Comparison of ENCODE assay signal across 22 cellular contexts in the genomic region with DNA sequence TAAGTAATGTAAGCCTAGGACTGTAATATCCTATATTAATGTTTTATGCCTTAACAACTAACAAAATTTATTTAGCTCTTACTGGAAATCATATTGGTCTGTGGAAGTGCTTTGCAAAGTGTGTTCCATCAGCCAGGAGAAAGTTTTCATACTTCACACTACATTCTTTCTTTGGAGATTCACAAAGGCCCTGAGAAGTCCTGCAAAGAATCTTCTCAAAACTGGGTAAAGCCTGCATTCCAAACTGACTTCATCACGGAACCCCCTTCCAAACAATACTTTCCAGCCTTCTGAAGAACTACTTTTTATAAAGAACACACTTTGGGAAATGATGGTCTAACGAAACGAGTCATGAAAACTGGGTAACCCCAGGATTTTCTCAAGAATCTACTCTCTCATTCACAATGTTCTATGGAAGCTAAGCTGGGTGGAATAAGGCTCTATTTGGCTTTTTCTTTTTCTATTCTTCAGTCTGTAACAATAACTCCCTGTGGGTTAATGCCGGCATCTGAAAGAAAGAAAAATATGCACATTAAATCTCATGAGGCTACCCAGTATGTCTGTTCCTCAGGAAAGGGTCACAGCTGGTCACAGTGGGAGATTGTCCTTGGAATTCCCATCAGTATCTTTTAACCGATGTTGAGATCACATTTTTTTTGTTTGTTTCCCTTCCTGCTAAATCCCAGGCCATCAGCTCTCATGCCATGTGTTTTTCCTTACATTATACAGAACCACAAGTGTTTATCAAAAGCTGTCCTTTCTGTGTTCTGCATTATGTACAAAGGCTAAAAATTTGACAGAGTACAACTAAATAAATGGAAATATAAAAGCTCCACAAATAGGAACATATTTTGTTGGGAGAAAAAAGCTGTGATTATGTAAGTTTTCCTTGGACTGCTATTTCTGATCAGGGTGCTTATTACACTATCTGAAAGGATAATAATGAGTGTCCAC. TPM values are rescaled to one million over a fixed set of nuclear protein-coding genes. Genes with fewer than 3 reads are reported as not detected.
DNase-seq lines count a peak whose midpoint lies in the region; ATAC-seq, FAIRE-seq and TF ChIP-seq lines count a peak whose summit lies in the region.
"Had no signal": no experiment of that assay in that cellular context is flagged by ENCODE, and none has a peak within 500 bp of the region (broad histone marks: within the 10 kb centered on the region; RNA-seq: fewer than 3 reads in every experiment).

No MANE protein-coding gene starts in this region.

- H2AFZ ChIP-seq in K562 (ENCODE audit: low read depth, low read length): 0 out of 2 replicates have a peak overlapping the region, but pooled peaks have one; percentile 3

- no peak overlapping the region for H3K27ac ChIP-seq in HEK293 (ENCODE audit: extremely low read depth, low read depth, low read length)
- H3K27ac ChIP-seq in K562 (ENCODE audit: extremely low read depth, low read depth, low read length): no peak overlapping the region
- no peak overlapping the region for H3K27ac ChIP-seq in iPS-20b (ENCODE audit: low read length)
- H3K27ac ChIP-seq: breast epithelium had no signal

- no peaks in the 10 kb centered on the region for H3K9me3 ChIP-seq in HEK293 (ENCODE audit: control insufficient read depth, insufficient read depth, low read depth, low read length)
- H3K9me3 ChIP-seq in K562 (replicated peaks; ENCODE audit: control insufficient read depth, insufficient read depth, low read depth, low read length): no peaks in the 10 kb centered on the region
- no peaks in the 10 kb centered on the region for H3K9me3 ChIP-seq in iPS-20b (ENCODE audit: insufficient read depth, low read depth, low read length)
- H3K9me3 ChIP-seq: adrenal gland, breast epithelium, tibial artery had no signal

- H3K4me2 ChIP-seq in K562 (ENCODE audit: insufficient read depth, low read length): no peak overlapping the region

- H3K4me1 ChIP-seq in HEK293 (ENCODE audit: control insufficient read depth, insufficient read depth, low read length) (no peaks in the 10 kb centered on the region), K562 (replicated peaks in 1 of 2; ENCODE audit: control insufficient read depth in 2 of 2, insufficient read depth in 2 of 2, low read length in 2 of 2) (peaks cover 7 to 22% of the 10 kb centered on the region in 2 experiments; a peak in 4 of 5 replicates), iPS-20b (ENCODE audit: insufficient read depth, low read length) (peaks cover 21% of the 10 kb centered on the region; the same call in 1 of the 2 replicates)
- H3K4me1 ChIP-seq: adrenal gland had no signal

- TF ChIP-seq POLR2A in K562 (conservative IDR thresholded peaks at IDR 0.05): no peak

- WGBS in K562 (ENCODE audit: insufficient coverage, low coverage, missing lambda C conversion rate): 32% methylated on average over 5 of the region's 5 CpGs

- in situ Hi-C loops in K562 (cut with MboI): no loop called here

- intact Hi-C loops in K562 (cut with micrococcal nuclease): no loop called here

- no TSS peak for BruUV-seq in K562 (replicated peaks; lab: Mats Ljungman, UMichigan)

- no peak for TF ChIP-seq CTCF in HEK293 (tag by site-specific recombination; IDR thresholded peaks at IDR 0.05)
- TF ChIP-seq CTCF in K562 (IDR thresholded peaks at IDR 0.05 in 2 of 3, conservative IDR thresholded peaks at IDR 0.05 in 1 of 3; ENCODE audit: insufficient read depth in 2 of 3, low read depth in 1 of 3, low read length in 3 of 3): no peak

- FAIRE-seq in K562 (lab: Jason Lieb, UNC) (no peak), GM19239 (lab: Jason Lieb, UNC) (no peak)
- FAIRE-seq: colon had no signal

- no peaks in the 10 kb centered on the region for H3K9me1 ChIP-seq in K562 (ENCODE audit: control insufficient read depth, insufficient read depth, low read length)

- H3K36me3 ChIP-seq in HEK293 (ENCODE audit: control insufficient read depth in 2 of 2, insufficient read depth in 1 of 2, low read length in 2 of 2) (no peaks in the 10 kb centered on the region), K562 (ENCODE audit: control insufficient read depth, insufficient read depth, low read length) (no peaks in the 10 kb centered on the region), iPS-20b (ENCODE audit: insufficient read depth, low read depth, low read length) (no peaks in the 10 kb centered on the region)
- H3K36me3 ChIP-seq: adrenal gland, breast epithelium, tibial artery had no signal

- H3K9ac ChIP-seq in K562 (ENCODE audit: insufficient read depth in 1 of 2, low read depth in 2 of 2, low read length in 2 of 2) (no peak overlapping the region), iPS-20b (ENCODE audit: low read depth, low read length) (peak overlapping the region; percentile 59; the same call in 1 of the 2 replicates)

- no peak for TF ChIP-seq EP300 in K562 (IDR thresholded peaks at IDR 0.05; ENCODE audit: low read length)

- TF ChIP-seq RAD21 in K562 (CRISPR knock-in tag; conservative IDR thresholded peaks at IDR 0.05 in 1 of 2, IDR thresholded peaks at IDR 0.05 in 1 of 2): no peak

- no peaks in the 10 kb centered on the region for H3K79me2 ChIP-seq in K562 (ENCODE audit: control insufficient read depth, insufficient read depth, low read length)

- H3K4me3 ChIP-seq in HEK293 (ENCODE audit: low read depth, low read length) (no peak overlapping the region), K562 (no peak overlapping the region), iPS-20b (ENCODE audit: low read length) (peak overlapping the region; percentile 28; the same call in 1 of the 2 replicates)
- H3K4me3 ChIP-seq: adrenal gland, breast epithelium, tibial artery had no signal

- CTCF ChIA-PET in HEK293 (lab: Yijun Ruan, JAX): interaction anchor here (0.5 to 0.6 kb wide), 2 partner anchors 12 to 94 kb away, joined by 3 to 4 read pairs; no protein-coding TSS in a partner anchor
- CTCF ChIA-PET in K562 (lab: Yijun Ruan, JAX; ENCODE audit: low intra/inter-chr PET ratio): no interaction called here

- POLR2A ChIA-PET in HEK293 (lab: Yijun Ruan, JAX): interaction anchor here (0.8 kb wide), 1 partner anchor 13 kb away, joined by 3 read pairs; a partner anchor contains a TSS
- POLR2A ChIA-PET in K562 (lab: Yijun Ruan, JAX): interaction anchor here (1.0 to 1.2 kb wide), 2 partner anchors 9 to 20 kb away, joined by 3 to 5 read pairs; no protein-coding TSS in a partner anchor

- H4K20me1 ChIP-seq in K562 (replicated peaks; ENCODE audit: control insufficient read depth, insufficient read depth, low read length): no peaks in the 10 kb centered on the region

- ATAC-seq in K562 (no peak), HG03280 (IDR thresholded peaks at IDR 0.05; ENCODE audit: unreplicated experiment) (no peak)

- H3K27me3 ChIP-seq in K562 (ENCODE audit: control insufficient read depth in 2 of 2, insufficient read depth in 2 of 2, low read length in 2 of 2): no peaks in the 10 kb centered on the region
- no peaks in the 10 kb centered on the region for H3K27me3 ChIP-seq in iPS-20b (ENCODE audit: insufficient read depth, low read length)
- H3K27me3 ChIP-seq: adrenal gland, breast epithelium, tibial artery had no signal

- DNase-seq in K562 (ENCODE audit: extremely low read depth in 1 of 4, low spot score in 3 of 4): no peak
- DNase-seq in smooth muscle cell of the brain vasculature (ENCODE audit: low read depth, low spot score): peak; percentile 93
- DNase-seq in cerebellar cortex (ENCODE audit: low spot score): no peak
- no peak for DNase-seq in GM19239 (ENCODE audit: insufficient read length, low spot score)
- DNase-seq: activated CD8-positive, alpha-beta memory T cell treated with anti-CD3 and anti-CD28 coated beads for 24 hours; activated T-cell treated with anti-CD3 and anti-CD28 coated beads, Interleukin-2, amount 50 U/mL, for 24 hours; adrenal gland; CD4-positive, CD25-positive, alpha-beta regulatory T cell; EL; KG1; MV-4-11; NCI-H1694; NCI-H524 treated with DMSO at 0.1 percent for 48 hours; SHP77 treated with DMSO at 0.1 percent for 48 hours; stimulated activated CD4-positive, alpha-beta T cell treated with anti-CD3 and anti-CD28 coated beads, Interleukin-4, amount 100 ng/mL, for 24 hours; T-helper 1 cell; tibial artery had no signal

TF ChIP-seq in HEK293, 187 proteins besides CTCF, POLR2A, EP300 and RAD21 (continues in another document):
- TF ChIP-seq GLI2 (tag by site-specific recombination; IDR thresholded peaks at IDR 0.05; ENCODE audit: borderline replicate concordance, low read depth) (no peak), ZNF239 (tag by site-specific recombination; IDR thresholded peaks at IDR 0.05) (peak; percentile 98)

TF ChIP-seq in K562, 482 proteins besides CTCF, POLR2A, EP300 and RAD21:
- TF ChIP-seq ZNF431 (CRISPR knock-in tag; IDR thresholded peaks at IDR 0.05): no peak
- TF ChIP-seq ZNF175 (CRISPR knock-in tag; IDR thresholded peaks at IDR 0.05; ENCODE audit: low read depth): no peak
- peak; percentile 86 for TF ChIP-seq RBM25 (IDR thresholded peaks at IDR 0.05; ENCODE audit: low read depth, low read length, severe bottlenecking)
- TF ChIP-seq ZNF239 (CRISPR knock-in tag; IDR thresholded peaks at IDR 0.05): peak; percentile 97

RNA-seq across cellular contexts. Expression of a gene that starts 12.8 kb away (rescaled TPM):
- total RNA-seq in K562 (2011; cell fraction: chromatin; rRNA removed; ENCODE audit: low replicate concordance): 47.3 and 76.5 TPM in 2 replicates
- 65.9 and 69.3 TPM in 2 replicates for total RNA-seq in K562 (2011; cell fraction: nucleolus; rRNA removed)
- total RNA-seq in K562 (2011; cell fraction: nucleoplasm; rRNA removed): 70.5 and 70.8 TPM in 2 replicates
- total RNA-seq in K562 (2014; rRNA removed) (50.4 and 57.2 TPM in 2 replicates), K562 (2014; rRNA removed; fragmentation: Illumina TruSeq; extraction: Trizol) (24.5 and 29.4 TPM in 2 replicates), K562 (2015; rRNA removed; fragmentation: Illumina TruSeq; extraction: Trizol) (36.4 and 41.2 TPM in 2 replicates), K562 (2021) (40.7 and 44.9 TPM in 2 replicates)
- polyA plus RNA-seq in K562 (2011; rRNA removed) (46.8 and 48.4 TPM in 2 replicates), K562 (2014; fragmentation: Illumina TruSeq; extraction: Trizol) (58.3 and 63.8 TPM in 2 replicates), K562 (2014; fragmentation: Nextera tagmentation; extraction: Ambion mirVana) (10 to 100 TPM; 12.9 to 13.2 TPM), K562 (2014; rRNA removed) (34.9 and 40.7 TPM in 2 replicates)
- polyA plus RNA-seq in K562 (2011; cell fraction: cytosol; rRNA removed): 54.8 and 62.0 TPM in 2 replicates
- 198 and 242 TPM in 2 replicates for polyA plus RNA-seq in K562 (2011; cell fraction: nucleus; rRNA removed)
- 24.4 and 26.8 TPM in 2 replicates for polyA plus RNA-seq in K562 (2012)
- 62.1 and 70.8 TPM in 2 replicates for polyA minus RNA-seq in K562 (2011; rRNA and poly(A)+ RNA removed)
- 57.1 and 64.3 TPM in 2 replicates for polyA minus RNA-seq in K562 (2011; cell fraction: cytosol; rRNA and poly(A)+ RNA removed)
- polyA minus RNA-seq in K562 (2011; cell fraction: nucleus; rRNA and poly(A)+ RNA removed): 25.3 and 35.0 TPM in 2 replicates
